ENCODE assay signal across 9 cellular contexts in the genomic region with DNA sequence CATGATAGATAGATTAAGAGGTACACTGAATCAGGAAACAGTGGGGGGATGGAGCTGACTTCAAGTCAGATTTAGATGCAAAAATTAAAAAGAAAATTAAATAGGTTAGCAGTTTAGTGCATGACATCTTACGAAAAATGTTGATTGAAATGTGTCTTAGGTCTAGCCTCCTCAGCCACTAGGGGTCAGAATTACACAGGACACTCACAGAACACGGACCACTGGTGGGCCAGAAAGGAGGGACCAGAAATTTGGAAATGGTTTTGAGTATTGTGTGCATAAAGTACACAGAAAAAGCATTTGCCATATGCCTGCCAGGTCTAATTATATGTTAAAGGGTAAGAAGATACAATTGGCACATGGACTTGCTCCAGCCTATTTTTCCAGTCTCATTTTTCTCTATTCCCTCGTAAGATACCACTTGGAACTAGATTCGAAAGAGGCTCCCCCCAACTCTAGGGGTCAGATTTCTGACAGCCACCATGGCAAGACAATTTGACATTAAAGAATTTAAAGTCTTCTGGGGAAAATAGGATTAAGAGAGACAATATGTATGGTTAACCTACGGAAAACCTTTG.
DNase-seq lines count a peak whose midpoint lies in the region; ATAC-seq and TF ChIP-seq lines count a peak whose summit lies in the region.
"Had no signal": no experiment of that assay in that cellular context is flagged by ENCODE, and none has a peak within 500 bp of the region (broad histone marks: within the 10 kb centered on the region; RNA-seq: fewer than 3 reads in every experiment).

No MANE protein-coding gene starts in this region.

- CTCF ChIA-PET in HCT116 (lab: Charles Lee): no interaction called here
- CTCF ChIA-PET in MCF 10A (lab: Yijun Ruan, JAX): interaction anchor here (0.6 to 2.6 kb wide), 45 partner anchors 9 to 1521 kb away, joined by 3 to 14 read pairs (median 3); no protein-coding TSS in a partner anchor
- CTCF ChIA-PET in CD8-positive, alpha-beta T cell (lab: Charles Lee): no interaction called here
- CTCF ChIA-PET in T-cell (lab: Charles Lee): no interaction called here

- BruUV-seq in HCT116 (replicated peaks; lab: Mats Ljungman, UMichigan) (no TSS peak), MCF 10A (replicated peaks; lab: Mats Ljungman, UMichigan) (no TSS peak)

- no peak overlapping the region for H2AFZ ChIP-seq in HCT116 (ENCODE audit: low read depth, low read length, poor library complexity, severe bottlenecking)

- H3K9me3 ChIP-seq in HCT116 (ENCODE audit: control insufficient read depth in 1 of 2, insufficient read depth in 1 of 2, low read depth in 1 of 2, low read length in 2 of 2): peaks cover 18 to 29% of the 10 kb centered on the region in 2 experiments; a peak in 2 of 4 replicates
- H3K9me3 ChIP-seq in CD8-positive, alpha-beta T cell (ENCODE audit: low read length): no peaks in the 10 kb centered on the region

- TF ChIP-seq CTCF in HCT116 (IDR thresholded peaks at IDR 0.05 in 2 of 3, conservative IDR thresholded peaks at IDR 0.05 in 1 of 3; ENCODE audit: borderline replicate concordance in 1 of 3, insufficient read depth in 1 of 3, low read depth in 2 of 3, low read length in 2 of 3) (peak in 2 of 3 experiments; percentile 17 to 38; a peak in 3 of 6 replicates), MCF 10A (IDR thresholded peaks at IDR 0.05; ENCODE audit: unreplicated experiment) (peak; percentile 78)
- no peak for TF ChIP-seq CTCF in CD8-positive, alpha-beta T cell (IDR thresholded peaks at IDR 0.05)

- H3K9me2 ChIP-seq in HCT116 (ENCODE audit: insufficient read depth): no peaks in the 10 kb centered on the region

- no peaks in the 10 kb centered on the region for H4K20me1 ChIP-seq in HCT116 (ENCODE audit: insufficient read depth)

- H3K4me2 ChIP-seq in HCT116 (ENCODE audit: low read length): no peak overlapping the region

- no peak for TF ChIP-seq RAD21 in HCT116 (IDR thresholded peaks at IDR 0.05; ENCODE audit: low read depth)

- ATAC-seq in HCT116 (no peak), GM18517 (IDR thresholded peaks at IDR 0.05; ENCODE audit: unreplicated experiment) (no peak), T-cell (replicated peaks in 1 of 4) (no peak)
- ATAC-seq in CD8-positive, alpha-beta T cell: no peak

- H3K4me1 ChIP-seq in HCT116 (ENCODE audit: control insufficient read depth in 1 of 2, insufficient read depth in 2 of 2, low read length in 2 of 2): no peaks in the 10 kb centered on the region
- H3K4me1 ChIP-seq in CD8-positive, alpha-beta T cell (ENCODE audit: insufficient read depth, low read length): no peaks in the 10 kb centered on the region

- RAD21 ChIA-PET in HCT116 (lab: Charles Lee; ENCODE audit: low non-redundant PET in 1 of 2, low total read pairs in 2 of 2, uncharacterized antibody in 2 of 2, unreplicated experiment in 2 of 2): no interaction called here

- POLR2A ChIA-PET in HCT116 (lab: Charles Lee) (no interaction called here), MCF 10A (lab: Yijun Ruan, JAX) (no interaction called here), T-cell (lab: Charles Lee) (no interaction called here)
- POLR2A ChIA-PET in CD8-positive, alpha-beta T cell (lab: Charles Lee): no interaction called here

- TF ChIP-seq POLR2A in HCT116 (IDR thresholded peaks at IDR 0.05; ENCODE audit: borderline replicate concordance, extremely low read depth, insufficient read depth, insufficient read length): no peak

- H3K4me3 Mint-ChIP-seq in MCF 10A (ENCODE audit: unreplicated experiment): no peak overlapping the region
- H3K4me3 Mint-ChIP-seq in CD8-positive, alpha-beta T cell: no peak overlapping the region
- H3K4me3 Mint-ChIP-seq in T-cell: no peak overlapping the region

- H3K36me3 Mint-ChIP-seq in MCF 10A (ENCODE audit: insufficient read depth, unreplicated experiment): no peaks in the 10 kb centered on the region
- no peaks in the 10 kb centered on the region for H3K36me3 Mint-ChIP-seq in CD8-positive, alpha-beta T cell
- no peaks in the 10 kb centered on the region for H3K36me3 Mint-ChIP-seq in T-cell

- H3K79me2 ChIP-seq in HCT116 (ENCODE audit: insufficient read depth, low read length): no peaks in the 10 kb centered on the region

- no peaks in the 10 kb centered on the region for H3K36me3 ChIP-seq in HCT116 (ENCODE audit: control insufficient read depth in 1 of 2, insufficient read depth in 2 of 2, low read length in 2 of 2)
- H3K36me3 ChIP-seq in CD8-positive, alpha-beta T cell (ENCODE audit: insufficient read depth, low read length): no peaks in the 10 kb centered on the region

- H3K27ac Mint-ChIP-seq in MCF 10A (ENCODE audit: low read depth, unreplicated experiment) (no peak overlapping the region), T-cell (no peak overlapping the region)
- no peak overlapping the region for H3K27ac Mint-ChIP-seq in CD8-positive, alpha-beta T cell

- H3K9me3 Mint-ChIP-seq in MCF 10A (ENCODE audit: unreplicated experiment): no peaks in the 10 kb centered on the region
- H3K9me3 Mint-ChIP-seq in CD8-positive, alpha-beta T cell: no peaks in the 10 kb centered on the region
- H3K9me3 Mint-ChIP-seq in T-cell: peaks cover 0 to 10% (median 5%) of the 10 kb centered on the region in 3 donors

- H3K4me1 Mint-ChIP-seq in MCF 10A (ENCODE audit: insufficient read depth, unreplicated experiment) (peaks cover 6% of the 10 kb centered on the region), T-cell (no peaks in the 10 kb centered on the region)
- H3K4me1 Mint-ChIP-seq in CD8-positive, alpha-beta T cell (ENCODE audit: low read depth): no peaks in the 10 kb centered on the region

- no peak overlapping the region for H3K27ac ChIP-seq in HCT116 (ENCODE audit: low read depth, low read length)
- no peak overlapping the region for H3K27ac ChIP-seq in CD8-positive, alpha-beta T cell (ENCODE audit: low read depth, low read length)
- H3K27ac ChIP-seq: skin epidermis had no signal

- H3K4me3 ChIP-seq in HCT116 (replicated peaks in 1 of 2; ENCODE audit: low read depth in 1 of 2, low read length in 2 of 2): no peak overlapping the region
- no peak overlapping the region for H3K4me3 ChIP-seq in CD8-positive, alpha-beta T cell (ENCODE audit: low read depth, low read length)
- H3K4me3 ChIP-seq: skin epidermis had no signal

- H3K27me3 Mint-ChIP-seq in MCF 10A (ENCODE audit: insufficient read depth, unreplicated experiment) (no peaks in the 10 kb centered on the region), T-cell (no peaks in the 10 kb centered on the region)
- H3K27me3 Mint-ChIP-seq in CD8-positive, alpha-beta T cell (ENCODE audit: low read depth): no peaks in the 10 kb centered on the region

- no peaks in the 10 kb centered on the region for H3K27me3 ChIP-seq in HCT116 (ENCODE audit: insufficient read depth, low read length)
- no peaks in the 10 kb centered on the region for H3K27me3 ChIP-seq in CD8-positive, alpha-beta T cell (ENCODE audit: insufficient read depth, low read length)

- intact Hi-C loops in HCT116 (cut with micrococcal nuclease) (no loop called here), MCF 10A (cut with micrococcal nuclease) (loop anchor here (1.0 to 5.0 kb wide), 5 partner anchors 196 to 1254 kb away; no protein-coding TSS in a partner anchor)
- intact Hi-C loops in CD8-positive, alpha-beta T cell (cut with DNase I, micrococcal nuclease): no loop called here

- no peak overlapping the region for H3K9ac ChIP-seq in HCT116 (ENCODE audit: low read length)

- DNase-seq in DMS53 treated with DMSO at 0.1 percent for 48 hours (lab: John Stamatoyannopoulos, UW; ENCODE audit: unreplicated experiment) (peak; percentile 13), HCT116 (ENCODE audit: low read depth, low spot score) (no peak), NCI-H226 (peak; percentile 7), MCF 10A (ENCODE audit: unreplicated experiment) (peak; percentile 61), kidney tubule cell (ENCODE audit: low spot score) (peak; percentile 49), T-cell (no peak)
- no peak for DNase-seq in CD8-positive, alpha-beta T cell

TF ChIP-seq in HCT116, 20 proteins besides CTCF, POLR2A, EP300 and RAD21:
- TF ChIP-seq, protein P1, sequence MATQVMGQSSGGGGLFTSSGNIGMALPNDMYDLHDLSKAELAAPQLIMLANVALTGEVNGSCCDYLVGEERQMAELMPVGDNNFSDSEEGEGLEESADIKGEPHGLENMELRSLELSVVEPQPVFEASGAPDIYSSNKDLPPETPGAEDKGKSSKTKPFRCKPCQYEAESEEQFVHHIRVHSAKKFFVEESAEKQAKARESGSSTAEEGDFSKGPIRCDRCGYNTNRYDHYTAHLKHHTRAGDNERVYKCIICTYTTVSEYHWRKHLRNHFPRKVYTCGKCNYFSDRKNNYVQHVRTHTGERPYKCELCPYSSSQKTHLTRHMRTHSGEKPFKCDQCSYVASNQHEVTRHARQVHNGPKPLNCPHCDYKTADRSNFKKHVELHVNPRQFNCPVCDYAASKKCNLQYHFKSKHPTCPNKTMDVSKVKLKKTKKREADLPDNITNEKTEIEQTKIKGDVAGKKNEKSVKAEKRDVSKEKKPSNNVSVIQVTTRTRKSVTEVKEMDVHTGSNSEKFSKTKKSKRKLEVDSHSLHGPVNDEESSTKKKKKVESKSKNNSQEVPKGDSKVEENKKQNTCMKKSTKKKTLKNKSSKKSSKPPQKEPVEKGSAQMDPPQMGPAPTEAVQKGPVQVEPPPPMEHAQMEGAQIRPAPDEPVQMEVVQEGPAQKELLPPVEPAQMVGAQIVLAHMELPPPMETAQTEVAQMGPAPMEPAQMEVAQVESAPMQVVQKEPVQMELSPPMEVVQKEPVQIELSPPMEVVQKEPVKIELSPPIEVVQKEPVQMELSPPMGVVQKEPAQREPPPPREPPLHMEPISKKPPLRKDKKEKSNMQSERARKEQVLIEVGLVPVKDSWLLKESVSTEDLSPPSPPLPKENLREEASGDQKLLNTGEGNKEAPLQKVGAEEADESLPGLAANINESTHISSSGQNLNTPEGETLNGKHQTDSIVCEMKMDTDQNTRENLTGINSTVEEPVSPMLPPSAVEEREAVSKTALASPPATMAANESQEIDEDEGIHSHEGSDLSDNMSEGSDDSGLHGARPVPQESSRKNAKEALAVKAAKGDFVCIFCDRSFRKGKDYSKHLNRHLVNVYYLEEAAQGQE (IDR thresholded peaks at IDR 0.05; ENCODE audit: low read depth): no peak
- no peak for TF ChIP-seq SP1 (IDR thresholded peaks at IDR 0.05; ENCODE audit: low read depth)
- TF ChIP-seq SRF (IDR thresholded peaks at IDR 0.05; ENCODE audit: low read depth): no peak
- no peak for TF ChIP-seq FOSL1 (IDR thresholded peaks at IDR 0.05; ENCODE audit: low read depth)
- TF ChIP-seq ZNF274 (IDR thresholded peaks at IDR 0.05; ENCODE audit: low read depth, low read length): no peak

Comparison
In these comparisons a context has a peak if more than half of its experiments do, and no peak if none do; other contexts are left out.
1. DNase-seq: peak in DMS53 treated with DMSO at 0.1 percent for 48 hours (single experiment), NCI-H226 (single experiment), MCF 10A (single experiment) and kidney tubule cell (single experiment); none in HCT116 (single experiment), CD8-positive, alpha-beta T cell (0 of 7) and T-cell (0 of 34).